ENCODE assay signal across 7 cellular contexts in the genomic region with DNA sequence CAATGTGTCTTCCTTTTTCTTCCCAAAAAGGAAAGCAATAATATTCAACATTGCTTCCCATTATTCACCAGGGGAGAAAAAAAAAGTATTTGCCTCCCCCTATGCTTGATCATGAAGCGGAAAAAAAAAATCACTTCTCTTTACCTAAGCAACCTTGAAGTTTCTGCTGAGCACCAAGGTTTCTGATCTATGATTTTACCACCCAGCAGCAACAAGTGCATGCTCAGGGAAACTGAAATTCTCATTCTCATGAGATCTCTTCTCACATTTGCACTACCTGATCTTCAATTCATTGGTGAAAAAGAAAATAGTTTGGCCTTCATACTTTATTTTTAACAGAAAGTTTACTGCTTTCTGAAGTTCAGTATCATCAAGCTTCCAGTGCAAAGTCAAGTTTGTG.
"Had no signal": no experiment of that assay in that cellular context is flagged by ENCODE, and none has a peak within 500 bp of the region (broad histone marks: within the 10 kb centered on the region; RNA-seq: fewer than 3 reads in every experiment).

No MANE protein-coding gene starts in this region.

- H3K4me3 ChIP-seq: GM23338 had no signal

- DNase-seq: H9, HCEC 1CT, KBM-7 had no signal

- H3K4me2 ChIP-seq: GM23338 had no signal

- H2AFZ ChIP-seq: GM23338 had no signal

- FAIRE-seq: H1, H54, HepG2 had no signal
